Comparison of ENCODE assay signal across 22 cellular contexts in the genomic region with DNA sequence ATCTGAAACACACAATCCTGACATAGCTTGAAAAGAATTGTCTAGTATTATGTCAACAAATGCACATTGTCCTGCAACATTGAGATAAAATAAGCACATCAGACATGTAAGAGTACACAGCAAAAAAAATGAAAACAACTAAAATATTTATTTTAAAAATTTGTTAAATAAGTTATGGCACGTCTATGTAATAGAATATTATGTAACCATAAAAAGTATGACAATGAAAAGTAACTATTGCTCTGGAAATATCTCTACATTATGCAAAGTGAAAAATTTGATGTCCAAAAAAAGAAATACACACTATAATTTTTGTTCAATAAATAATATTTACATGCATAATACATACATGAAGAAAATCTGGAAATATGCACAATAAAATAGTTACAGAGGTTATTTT. TPM values are rescaled to one million over a fixed set of nuclear protein-coding genes. Genes with fewer than 3 reads are reported as not detected.
"Had no signal": no experiment of that assay in that cellular context is flagged by ENCODE, and none has a peak within 500 bp of the region (broad histone marks: within the 10 kb centered on the region; RNA-seq: fewer than 3 reads in every experiment).

No MANE protein-coding gene starts in this region.

- DNase-seq: colonic mucosa; cortex of kidney; effector CD8-positive, alpha-beta T cell; effector memory CD8-positive, alpha-beta T cell; endodermal cell; foreskin keratinocyte; gastrocnemius medialis; glutamatergic neuron; head of caudate nucleus; heart right ventricle; hippocampal formation; left cardiac atrium; left lung; left ventricle myocardium superior; lower lobe of right lung; mesenchymal stem cell; mucosa of descending colon; naive B cell had no signal

- ATAC-seq: effector memory CD8-positive, alpha-beta T cell; foreskin keratinocyte; gastrocnemius medialis; heart right ventricle; left cardiac atrium; left lung; left ventricle myocardium superior; lower lobe of right lung; mucosa of descending colon had no signal

- FAIRE-seq: endothelial cell of umbilical vein, islet of Langerhans, keratinocyte had no signal

RNA-seq across cellular contexts. Expression of a gene that starts 9.3 kb away (rescaled TPM):
- total RNA-seq: endothelial cell of umbilical vein, foreskin keratinocyte, myocyte had no signal
